ENCODE assay signal across 1 cellular context in genomic region chr2:142951190-142952007, GRCh38.
TF ChIP-seq lines count a peak whose summit lies in the region.

No MANE protein-coding gene starts in this region.

TF ChIP-seq in HepG2, 621 proteins besides CTCF, POLR2A, EP300 and RAD21 (continued from another document and continues in another):
- peak; percentile 76 for TF ChIP-seq ZNF609 (CRISPR knock-in tag; IDR thresholded peaks at IDR 0.05; ENCODE audit: borderline replicate concordance)
- TF ChIP-seq ZNF674 (CRISPR knock-in tag; IDR thresholded peaks at IDR 0.05; ENCODE audit: low read depth) = no peak
- no peak for TF ChIP-seq SIN3A (IDR thresholded peaks at IDR 0.05; ENCODE audit: borderline replicate concordance, low read depth, low read length)
- TF ChIP-seq NFKB2 (CRISPR knock-in tag; IDR thresholded peaks at IDR 0.05; ENCODE audit: borderline replicate concordance) = no peak
- no peak for TF ChIP-seq ZNF160 (CRISPR knock-in tag; IDR thresholded peaks at IDR 0.05)
- peak; percentile 53; the same call in 1 of the 2 replicates for TF ChIP-seq ETV5 (CRISPR knock-in tag; IDR thresholded peaks at IDR 0.05; ENCODE audit: borderline replicate concordance)
- TF ChIP-seq RARA (CRISPR knock-in tag; IDR thresholded peaks at IDR 0.05) = peak; percentile 81
- TF ChIP-seq FOXC1 (CRISPR knock-in tag; IDR thresholded peaks at IDR 0.05; ENCODE audit: borderline replicate concordance) = no peak
- TF ChIP-seq ATM (IDR thresholded peaks at IDR 0.05; ENCODE audit: borderline replicate concordance) = no peak
- TF ChIP-seq PHF20 (CRISPR knock-in tag; IDR thresholded peaks at IDR 0.05) = no peak
- TF ChIP-seq FOXK1 (CRISPR knock-in tag; IDR thresholded peaks at IDR 0.05; ENCODE audit: borderline replicate concordance, low read depth) = peak; percentile 69
- no peak for TF ChIP-seq BCL3 (CRISPR knock-in tag; IDR thresholded peaks at IDR 0.05)
- peak; percentile 66; the same call in 1 of the 2 replicates for TF ChIP-seq CEBPB (IDR thresholded peaks at IDR 0.05; ENCODE audit: borderline replicate concordance, low read depth, low read length)
- TF ChIP-seq SYNCRIP (IDR thresholded peaks at IDR 0.05; ENCODE audit: insufficient read depth, low read depth, low read length) = no peak
- peak; percentile 47; the same call in 1 of the 2 replicates for TF ChIP-seq ATF3 (CRISPR knock-in tag; IDR thresholded peaks at IDR 0.05)
- TF ChIP-seq CENPT (CRISPR knock-in tag; IDR thresholded peaks at IDR 0.05; ENCODE audit: low read depth) = no peak
- TF ChIP-seq ZBTB37 (CRISPR knock-in tag; IDR thresholded peaks at IDR 0.05) = no peak
- no peak for TF ChIP-seq ETS1 (CRISPR knock-in tag; IDR thresholded peaks at IDR 0.05)
- peak; percentile 49; the same call in 1 of the 2 replicates for TF ChIP-seq ZNF749 (CRISPR knock-in tag; IDR thresholded peaks at IDR 0.05; ENCODE audit: borderline replicate concordance)
- TF ChIP-seq NFE2 (CRISPR knock-in tag; IDR thresholded peaks at IDR 0.05) = no peak
- no peak for TF ChIP-seq ZNF230 (CRISPR knock-in tag; IDR thresholded peaks at IDR 0.05)
- TF ChIP-seq RCOR2 (CRISPR knock-in tag; IDR thresholded peaks at IDR 0.05) = peak; percentile 89; the same call in 1 of the 2 replicates
- TF ChIP-seq ZNF724P (CRISPR knock-in tag; IDR thresholded peaks at IDR 0.05; ENCODE audit: borderline replicate concordance) = no peak
- TF ChIP-seq PRDM15 (CRISPR knock-in tag; IDR thresholded peaks at IDR 0.05) = no peak
- peak in 1 of 2 experiments; percentile 24; a peak in 1 of 4 replicates for TF ChIP-seq REST (IDR thresholded peaks at IDR 0.05; ENCODE audit: borderline replicate concordance in 1 of 2, low read depth in 1 of 2, low read length in 2 of 2)
- TF ChIP-seq RBAK (CRISPR knock-in tag; IDR thresholded peaks at IDR 0.05) = no peak
- no peak for TF ChIP-seq TERF1 (CRISPR knock-in tag; IDR thresholded peaks at IDR 0.05)
- 0 out of 2 replicates have a peak, but pooled peaks have one; percentile 20 for TF ChIP-seq TCF7L2 (IDR thresholded peaks at IDR 0.05; ENCODE audit: low read depth, low read length)
- no peak for TF ChIP-seq NR0B2 (CRISPR knock-in tag; IDR thresholded peaks at IDR 0.05)
- TF ChIP-seq HHEX (CRISPR knock-in tag; IDR thresholded peaks at IDR 0.05) = peak; percentile 59; the same call in 1 of the 2 replicates
- no peak for TF ChIP-seq ZNF326 (CRISPR knock-in tag; IDR thresholded peaks at IDR 0.05; ENCODE audit: borderline replicate concordance)
- no peak for TF ChIP-seq SNAPC5 (CRISPR knock-in tag; IDR thresholded peaks at IDR 0.05; ENCODE audit: borderline replicate concordance)
- TF ChIP-seq ZNF572 (CRISPR knock-in tag; IDR thresholded peaks at IDR 0.05) = no peak
- TF ChIP-seq GPN1 (CRISPR knock-in tag; IDR thresholded peaks at IDR 0.05; ENCODE audit: borderline replicate concordance) = no peak
- no peak for TF ChIP-seq E2F2 (CRISPR knock-in tag; IDR thresholded peaks at IDR 0.05; ENCODE audit: borderline replicate concordance)
- TF ChIP-seq TEF (CRISPR knock-in tag; IDR thresholded peaks at IDR 0.05) = no peak
- no peak for TF ChIP-seq ZMYM3 (CRISPR knock-in tag; IDR thresholded peaks at IDR 0.05)
- no peak for TF ChIP-seq SP140L (CRISPR knock-in tag; IDR thresholded peaks at IDR 0.05; ENCODE audit: borderline replicate concordance)
- TF ChIP-seq CAMTA2 (CRISPR knock-in tag; IDR thresholded peaks at IDR 0.05; ENCODE audit: borderline replicate concordance) = no peak
- no peak for TF ChIP-seq ZNF329 (CRISPR knock-in tag; IDR thresholded peaks at IDR 0.05; ENCODE audit: low read depth)
